ENCODE assay signal across 8 cellular contexts in the genomic region with DNA sequence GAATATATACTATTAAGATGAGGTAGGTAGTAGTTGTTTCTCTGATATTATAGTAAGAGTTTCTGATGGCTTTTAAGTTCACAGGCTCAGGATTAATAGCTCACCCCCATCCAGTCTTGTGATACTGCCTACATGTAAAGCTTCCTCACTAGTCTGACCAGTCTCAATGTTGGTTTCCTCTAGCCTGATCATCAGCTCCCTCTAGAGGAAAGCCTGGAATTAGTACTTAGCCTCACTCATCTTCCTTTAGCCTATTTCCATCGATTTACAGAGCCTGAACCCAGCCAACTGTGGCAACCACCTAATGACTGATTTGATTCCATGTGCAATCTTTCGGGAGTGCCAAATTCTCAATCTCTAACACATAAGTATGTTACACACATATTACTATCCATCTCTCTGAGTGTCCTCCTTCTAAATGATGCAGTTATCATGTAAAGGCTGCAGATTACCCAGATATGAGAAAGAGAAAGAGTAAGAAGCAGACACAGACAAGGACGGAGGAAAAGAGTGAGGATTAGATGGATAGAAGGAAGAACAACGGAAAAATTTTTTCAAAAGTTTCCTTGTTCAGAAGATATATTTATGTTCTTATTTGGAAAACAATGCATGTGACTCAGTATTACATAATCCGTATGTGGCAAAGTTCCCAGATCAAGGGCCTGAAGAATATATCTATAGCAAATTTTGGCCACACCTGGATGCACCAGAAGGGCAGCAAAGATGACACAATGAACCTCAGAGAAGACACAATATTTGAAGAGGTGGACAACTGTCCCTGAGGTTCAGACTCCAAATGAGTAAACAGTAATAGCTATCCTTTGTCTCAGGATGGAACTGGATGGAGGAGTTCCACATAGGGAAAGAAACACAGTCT.
A peak's percentile ranks its signal among the peaks of the same experiment; 100 is the strongest.
DNase-seq lines count a peak whose midpoint lies in the region; ATAC-seq, FAIRE-seq and TF ChIP-seq lines count a peak whose summit lies in the region.

No MANE protein-coding gene starts in this region.

- POLR2A ChIA-PET in H1 (lab: Charles Lee; ENCODE audit: partially characterized antibody) = no interaction called here

- H3K4me2 ChIP-seq in H1 (ENCODE audit: insufficient read depth in 1 of 2, low read depth in 2 of 2, low read length in 2 of 2) = no peak overlapping the region
- no peak overlapping the region for H3K4me2 ChIP-seq in osteoblast (ENCODE audit: insufficient read depth, low read length)

- peak; percentile 77 for ATAC-seq in HG02610 (IDR thresholded peaks at IDR 0.05; ENCODE audit: unreplicated experiment)
- no peak for ATAC-seq in GM19452 (IDR thresholded peaks at IDR 0.05; ENCODE audit: unreplicated experiment)

- no peak overlapping the region for H2BK15ac ChIP-seq in H1 (ENCODE audit: low read length)

- peak; percentile 19 for DNase-seq in COLO829 (ENCODE audit: low spot score)
- peak; percentile 87 for DNase-seq in NCI-H69 (lab: John Stamatoyannopoulos, UW)
- peak in 1 of 2 experiments; percentile 15 for DNase-seq in H1 (ENCODE audit: low read depth in 1 of 2, low spot score in 2 of 2)
- no peak for DNase-seq in osteoblast (ENCODE audit: insufficient read length, low spot score, missing footprints)
- no peak for DNase-seq in NOMO-1 treated with DMSO at 0.1 percent for 48 hours (lab: John Stamatoyannopoulos, UW; ENCODE audit: unreplicated experiment)
- no peak for DNase-seq in effector CD4-positive, alpha-beta T cell

- H3K9ac ChIP-seq in H1 (replicated peaks in 1 of 4; ENCODE audit: extremely low read depth in 1 of 4, low read depth in 3 of 4, low read length in 3 of 4) = no peak overlapping the region

- peak in 2 of 3 experiments; percentile 77 to 83; a peak in 3 of 4 replicates for TF ChIP-seq CTCF in H1 (IDR thresholded peaks at IDR 0.05; ENCODE audit: control extremely low read depth in 1 of 3, insufficient read depth in 1 of 3, low read depth in 1 of 3, low read length in 3 of 3)
- TF ChIP-seq CTCF in osteoblast (IDR thresholded peaks at IDR 0.05; ENCODE audit: extremely low read depth, low read depth, low read length) = peak; percentile 36

- H2BK120ac ChIP-seq in H1 (replicated peaks; ENCODE audit: low read depth, low read length) = no peak overlapping the region

- no peak overlapping the region for H3K4ac ChIP-seq in H1 (replicated peaks; ENCODE audit: insufficient read length, low read depth, low read length)

- H4K20me1 ChIP-seq in H1 (replicated peaks in 1 of 2; ENCODE audit: control insufficient read depth in 1 of 2, insufficient read depth in 2 of 2, low read length in 2 of 2) (no peaks in the 10 kb centered on the region), osteoblast (ENCODE audit: insufficient read depth, low read length) (no peaks in the 10 kb centered on the region)

- TF ChIP-seq POLR2A in H1 (IDR thresholded peaks at IDR 0.05; ENCODE audit: control extremely low read depth in 1 of 2, low read depth in 2 of 2, low read length in 2 of 2) = no peak

- CTCF ChIA-PET in H1 (lab: Charles Lee; ENCODE audit: partially characterized antibody) = interaction anchor here (0.6 to 4.5 kb wide), 20 partner anchors 10 to 1023 kb away, joined by 3 to 28 read pairs (median 3); no protein-coding TSS in a partner anchor

- WGBS in H1 (ENCODE audit: extremely low coverage in 1 of 2, insufficient coverage in 1 of 2, insufficient read length in 1 of 2, insufficient replicate concordance in 2 of 2, low coverage in 1 of 2, low lambda C conversion rate in 2 of 2, missing lambda C conversion rate in 1 of 2), 2 experiments = 79% methylated on average over 5 of the region's 5 CpGs; no CpG with 5 or more reads in 1 of the 2 experiments

- H3K9me3 ChIP-seq in H1 (ENCODE audit: insufficient read depth in 2 of 2, low read depth in 1 of 2, low read length in 1 of 2) = no peaks in the 10 kb centered on the region
- H3K9me3 ChIP-seq in osteoblast (ENCODE audit: low read depth, low read length) = no peaks in the 10 kb centered on the region

- H3K27ac ChIP-seq in H1 (ENCODE audit: low read depth, low read length) (no peak overlapping the region), osteoblast (ENCODE audit: low read depth, low read length) (no peak overlapping the region)

- no peak overlapping the region for H3K14ac ChIP-seq in H1 (ENCODE audit: insufficient read length)

- H3K36me3 ChIP-seq in H1 (ENCODE audit: control insufficient read depth in 2 of 4, insufficient read depth in 4 of 4, low read length in 3 of 4) (no peaks in the 10 kb centered on the region), osteoblast (ENCODE audit: insufficient read depth, low read length) (no peaks in the 10 kb centered on the region)

- H3K56ac ChIP-seq in H1 (replicated peaks; ENCODE audit: insufficient read length, low read depth, low read length) = no peak overlapping the region

- H3K23ac ChIP-seq in H1 (ENCODE audit: insufficient read length) = no peak overlapping the region

- no peak overlapping the region for H3K18ac ChIP-seq in H1 (ENCODE audit: extremely low read depth, low read length)

- H4K5ac ChIP-seq in H1 (ENCODE audit: insufficient read length, low read depth, low read length) = no peak overlapping the region

- H2AK5ac ChIP-seq in H1 (ENCODE audit: low read depth, low read length) = no peak overlapping the region

- H2AFZ ChIP-seq in H1 (ENCODE audit: low read length) (no peak overlapping the region), osteoblast (ENCODE audit: low read length) (no peak overlapping the region)

- H2BK20ac ChIP-seq in H1 (ENCODE audit: low read length) = no peak overlapping the region

- no peak overlapping the region for H4K91ac ChIP-seq in H1 (replicated peaks; ENCODE audit: insufficient read length, low read length)

- H3K4me3 ChIP-seq in H1 (ENCODE audit: extremely low read depth in 1 of 4, insufficient read depth in 2 of 4, low read depth in 3 of 4, low read length in 4 of 4) (no peak overlapping the region), osteoblast (ENCODE audit: insufficient read depth, low read length) (no peak overlapping the region)

- H3K79me1 ChIP-seq in H1 (ENCODE audit: low read depth, low read length) = no peaks in the 10 kb centered on the region

- peak; percentile 94 to 95 for TF ChIP-seq RAD21 in H1 (IDR thresholded peaks at IDR 0.05 in 1 of 2, conservative IDR thresholded peaks at IDR 0.05 in 1 of 2; ENCODE audit: low read depth in 2 of 2, low read length in 2 of 2)

- H3K79me2 ChIP-seq in H1 (ENCODE audit: control insufficient read depth in 1 of 2, insufficient read depth in 2 of 2, low read length in 2 of 2) (no peaks in the 10 kb centered on the region), osteoblast (ENCODE audit: insufficient read depth, low read length) (no peaks in the 10 kb centered on the region)

- FAIRE-seq in H1 (lab: Jason Lieb, UNC) = peak; percentile 94

- no peaks in the 10 kb centered on the region for H3K27me3 ChIP-seq in H1 (replicated peaks in 1 of 4; ENCODE audit: control insufficient read depth in 3 of 4, extremely low read depth in 1 of 4, insufficient read depth in 3 of 4, low read length in 3 of 4)
- no peaks in the 10 kb centered on the region for H3K27me3 ChIP-seq in osteoblast (ENCODE audit: insufficient read depth, low read length)

- no peak overlapping the region for H2BK5ac ChIP-seq in H1 (ENCODE audit: low read depth, low read length)

- H3K4me1 ChIP-seq in H1 (replicated peaks in 1 of 4; ENCODE audit: control insufficient read depth in 3 of 4, insufficient read depth in 4 of 4, low read length in 3 of 4) = no peaks in the 10 kb centered on the region
- no peaks in the 10 kb centered on the region for H3K4me1 ChIP-seq in osteoblast (ENCODE audit: insufficient read depth, low read length)

- no peak overlapping the region for H4K8ac ChIP-seq in H1 (ENCODE audit: extremely low read depth, insufficient read depth, low read length)

- no peak for TF ChIP-seq EP300 in H1 (IDR thresholded peaks at IDR 0.05; ENCODE audit: borderline replicate concordance in 1 of 2, low read depth in 2 of 2, low read length in 2 of 2)

- no peaks in the 10 kb centered on the region for H3K23me2 ChIP-seq in H1 (ENCODE audit: low read depth, low read length)

- H2BK12ac ChIP-seq in H1 (ENCODE audit: low read depth, low read length) = no peak overlapping the region

TF ChIP-seq in H1, 55 proteins besides CTCF, POLR2A, EP300 and RAD21 (continues in another document):
- TF ChIP-seq NANOG (IDR thresholded peaks at IDR 0.05; ENCODE audit: insufficient read depth, low read depth, low read length, poor library complexity, severe bottlenecking) (no peak), ASH2L (IDR thresholded peaks at IDR 0.05; ENCODE audit: low read length) (no peak)

Comparison
In these comparisons a context has a peak if more than half of its experiments do, and no peak if none do; other contexts are left out.
1. DNase-seq: peak in COLO829 (single experiment) and NCI-H69 (single experiment); none in osteoblast (single experiment), NOMO-1 treated with DMSO at 0.1 percent for 48 hours (single experiment) and effector CD4-positive, alpha-beta T cell (single experiment).